Comparison of ENCODE assay signal across 19 cellular contexts in genomic region chr2:160876029-160876428, GRCh38.
DNase-seq lines count a peak whose midpoint lies in the region; ATAC-seq and TF ChIP-seq lines count a peak whose summit lies in the region.
"Had no signal": no experiment of that assay in that cellular context is flagged by ENCODE, and none has a peak within 500 bp of the region (broad histone marks: within the 10 kb centered on the region; RNA-seq: fewer than 3 reads in every experiment).

No MANE protein-coding gene starts in this region.

- H2BK5ac ChIP-seq in IMR-90 (ENCODE audit: low read depth, low read length, poor library complexity, severe bottlenecking) = no peak overlapping the region

- no peak overlapping the region for H3K4ac ChIP-seq in IMR-90 (ENCODE audit: low read depth, low read length)

- H3K36me3 ChIP-seq in BE2C = no peaks in the 10 kb centered on the region
- H3K36me3 ChIP-seq in IMR-90 (ENCODE audit: control insufficient read depth, insufficient read depth, low read length) = no peaks in the 10 kb centered on the region
- no peaks in the 10 kb centered on the region for H3K36me3 ChIP-seq in testis (ENCODE audit: low read depth, missing control alignments)
- H3K36me3 ChIP-seq: BLaER1 treated with 17β-estradiol and CSF1 and Interleukin-3, amounts not matched to agents 10 nM and 100 nM had no signal

- H3K4me1 ChIP-seq in BE2C (no peaks in the 10 kb centered on the region), IMR-90 (ENCODE audit: control insufficient read depth, insufficient read depth, low read length) (no peaks in the 10 kb centered on the region; the same call in 1 of the 2 replicates), foreskin keratinocyte (peaks cover 3% of the 10 kb centered on the region), testis (no peaks in the 10 kb centered on the region)

- no peaks in the 10 kb centered on the region for H3K9me1 ChIP-seq in IMR-90 (ENCODE audit: insufficient read depth, low read length)

- H2BK20ac ChIP-seq in IMR-90 (ENCODE audit: low read depth, low read length) = 0 out of 2 replicates have a peak overlapping the region, but pooled peaks have one; percentile 44

- no peak overlapping the region for H3K56ac ChIP-seq in IMR-90 (ENCODE audit: extremely low read depth, insufficient read depth, low read length)

- no TSS peak for BruUV-seq in IMR-90 (replicated peaks; lab: Mats Ljungman, UMichigan)

- H3K79me1 ChIP-seq in IMR-90 (ENCODE audit: low read depth in 1 of 2, low read length in 2 of 2) = no peaks in the 10 kb centered on the region

- H3K4me3 ChIP-seq in BE2C (ENCODE audit: low read depth, low read length) (no peak overlapping the region), IMR-90 (ENCODE audit: insufficient read depth, low read depth, low read length) (no peak overlapping the region), testis (no peak overlapping the region)
- H3K4me3 ChIP-seq: BLaER1 treated with 17β-estradiol and CSF1 and Interleukin-3, amounts not matched to agents 10 nM and 100 nM had no signal

- no peak overlapping the region for H4K91ac ChIP-seq in IMR-90 (ENCODE audit: insufficient read depth, low read depth, low read length)

- TF ChIP-seq CTCF in BE2C (IDR thresholded peaks at IDR 0.05; ENCODE audit: low read depth, low read length) (no peak), IMR-90 (conservative IDR thresholded peaks at IDR 0.05; ENCODE audit: low read depth, low read length) (no peak), foreskin keratinocyte (conservative IDR thresholded peaks at IDR 0.05) (no peak), testis (IDR thresholded peaks at IDR 0.05) (no peak)

- H2AFZ ChIP-seq in IMR-90 (replicated peaks; ENCODE audit: low read length, poor library complexity) = no peak overlapping the region

- no peak overlapping the region for H4K8ac ChIP-seq in IMR-90 (ENCODE audit: low read depth in 2 of 2, low read length in 2 of 2)

- no peak overlapping the region for H3K18ac ChIP-seq in IMR-90 (ENCODE audit: low read depth, low read length)

- H3K9ac ChIP-seq in IMR-90 (ENCODE audit: low read depth, low read length) = no peak overlapping the region
- H3K9ac ChIP-seq: BLaER1 treated with 17β-estradiol and CSF1 and Interleukin-3, amounts not matched to agents 10 nM and 100 nM had no signal

- H3K23ac ChIP-seq in IMR-90 (ENCODE audit: low read depth, low read length) = no peak overlapping the region

- H4K5ac ChIP-seq in IMR-90 (ENCODE audit: low read depth, low read length) = no peak overlapping the region

- DNase-seq in BE2C = peak; percentile 36
- DNase-seq in IMR-90 = no peak
- peak; percentile 50 for DNase-seq in SK-N-DZ (ENCODE audit: low spot score)
- DNase-seq in foreskin keratinocyte = peak; percentile 17 to 62
- no peak for DNase-seq in stimulated activated CD8-positive, alpha-beta memory T cell treated with anti-CD3 and anti-CD28 coated beads, Interleukin-4, amount 100 ng/mL, for 48 hours
- no peak for DNase-seq in substantia nigra (lab: John Stamatoyannopoulos, UW)
- no peak for DNase-seq in testis
- DNase-seq: CD8-positive, alpha-beta memory T cell; DMS79; GDM1; HFFc6; KG1; NCI-H1417; NCI-H187; NCI-H2107 had no signal

- H3K27me3 ChIP-seq in BE2C = no peaks in the 10 kb centered on the region
- no peaks in the 10 kb centered on the region for H3K27me3 ChIP-seq in IMR-90 (ENCODE audit: control insufficient read depth, insufficient read depth, low read length)
- no peaks in the 10 kb centered on the region for H3K27me3 ChIP-seq in foreskin keratinocyte
- no peaks in the 10 kb centered on the region for H3K27me3 ChIP-seq in testis
- H3K27me3 ChIP-seq: BLaER1 treated with 17β-estradiol and CSF1 and Interleukin-3, amounts not matched to agents 10 nM and 100 nM had no signal

- no peak overlapping the region for H2AK9ac ChIP-seq in IMR-90 (replicated peaks; ENCODE audit: low read depth, low read length, poor library complexity)

- H4K20me1 ChIP-seq in IMR-90 (ENCODE audit: insufficient read depth, low read length) = no peaks in the 10 kb centered on the region
- H4K20me1 ChIP-seq: BLaER1 treated with 17β-estradiol and CSF1 and Interleukin-3, amounts not matched to agents 10 nM and 100 nM had no signal

- TF ChIP-seq POLR2A in IMR-90 (IDR thresholded peaks at IDR 0.05; ENCODE audit: low read depth, low read length) (no peak), testis (IDR thresholded peaks at IDR 0.05) (no peak)

- no peak overlapping the region for H3K27ac ChIP-seq in IMR-90 (ENCODE audit: insufficient read depth, low read length)
- no peak overlapping the region for H3K27ac ChIP-seq in foreskin keratinocyte
- H3K27ac ChIP-seq in substantia nigra (ENCODE audit: low read depth, low read length, poor library complexity, severe bottlenecking) = no peak overlapping the region
- no peak overlapping the region for H3K27ac ChIP-seq in testis
- H3K27ac ChIP-seq: BLaER1 treated with 17β-estradiol and CSF1 and Interleukin-3, amounts not matched to agents 10 nM and 100 nM had no signal

- WGBS in IMR-90 (ENCODE audit: extremely low coverage in 2 of 2, insufficient read length in 1 of 2), 2 experiments = 100% methylated on average over 1 of the region's 2 CpGs; no CpG with 5 or more reads in 1 of the 2 experiments
- 94% methylated on average over 2 of the region's 2 CpGs for WGBS in testis, 2 donors

- H3K9me3 ChIP-seq in BE2C = no peaks in the 10 kb centered on the region
- H3K9me3 ChIP-seq in IMR-90 (ENCODE audit: control insufficient read depth, insufficient read depth, low read length) = no peaks in the 10 kb centered on the region
- H3K9me3 ChIP-seq in testis = no peaks in the 10 kb centered on the region
- H3K9me3 ChIP-seq: BLaER1 treated with 17β-estradiol and CSF1 and Interleukin-3, amounts not matched to agents 10 nM and 100 nM had no signal

- no peak overlapping the region for H2AK5ac ChIP-seq in IMR-90 (ENCODE audit: low read depth, low read length)

- intact Hi-C loops in IMR-90 (cut with micrococcal nuclease) (no loop called here), testis (cut with DNase I; ENCODE audit: low total_unique reads) (no loop called here)

- POLR2A ChIA-PET in IMR-90 (lab: Charles Lee; ENCODE audit: unreplicated experiment) = no interaction called here

- H2BK15ac ChIP-seq in IMR-90 (ENCODE audit: low read depth, low read length) = no peak overlapping the region; the same call in 2 of the 3 replicates

- dilution Hi-C loops in IMR-90 (cut with HindIII; ENCODE audit: low sequenced_read_pairs, unreplicated experiment) = no loop called here

- ATAC-seq in IMR-90 (ENCODE audit: low read depth) (no peak), foreskin keratinocyte (peak; percentile 56), GM18870 (IDR thresholded peaks at IDR 0.05; ENCODE audit: unreplicated experiment) (no peak)
- ATAC-seq: HepG2, Right ventricle myocardium inferior had no signal

- H3K14ac ChIP-seq in IMR-90 (replicated peaks; ENCODE audit: low read depth, low read length) = no peak overlapping the region

- CTCF ChIA-PET in IMR-90 (lab: Yijun Ruan, JAX) = interaction anchor here (0.6 kb wide), 1 partner anchor 1235 kb away, joined by 3 read pairs; no protein-coding TSS in a partner anchor

- H2BK120ac ChIP-seq in IMR-90 (ENCODE audit: low read depth, low read length) = no peak overlapping the region

- H3K4me2 ChIP-seq in IMR-90 (ENCODE audit: low read depth, low read length) = no peak overlapping the region
- H3K4me2 ChIP-seq: BLaER1 treated with 17β-estradiol and CSF1 and Interleukin-3, amounts not matched to agents 10 nM and 100 nM had no signal

- TF ChIP-seq RAD21 in IMR-90 (IDR thresholded peaks at IDR 0.05; ENCODE audit: low read length) = no peak

- in situ Hi-C loops in IMR-90 (cut with MboI; ENCODE audit: low sequenced_read_pairs) = no loop called here

TF ChIP-seq in IMR-90, 13 proteins besides CTCF, POLR2A, EP300 and RAD21:
- TF ChIP-seq NFE2L2 (IDR thresholded peaks at IDR 0.05; ENCODE audit: low read depth, low read length) = no peak
- no peak for TF ChIP-seq CHD1 (IDR thresholded peaks at IDR 0.05; ENCODE audit: low read depth, low read length)
- TF ChIP-seq MAZ (IDR thresholded peaks at IDR 0.05; ENCODE audit: borderline replicate concordance, low read depth, low read length) = no peak
- no peak for TF ChIP-seq MAFK (IDR thresholded peaks at IDR 0.05; ENCODE audit: low read depth, low read length)
- TF ChIP-seq FOS (IDR thresholded peaks at IDR 0.05; ENCODE audit: low read depth, low read length) = no peak
- no peak for TF ChIP-seq CEBPB (IDR thresholded peaks at IDR 0.05; ENCODE audit: low read depth, low read length)

Comparison
In these comparisons a context has a peak if more than half of its experiments do, and no peak if none do; other contexts are left out.
1. DNase-seq: peak in BE2C (single experiment), SK-N-DZ (single experiment) and foreskin keratinocyte (2 of 2); none in IMR-90 (single experiment), stimulated activated CD8-positive, alpha-beta memory T cell treated with anti-CD3 and anti-CD28 coated beads, Interleukin-4, amount 100 ng/mL, for 48 hours (single experiment), substantia nigra (0 of 49) and testis (single experiment).